In genomic region chr12:82627799-82628198, GRCh38 we compare ENCODE assay signal across 8 cellular contexts. TPM values are rescaled to one million over a fixed set of nuclear protein-coding genes. Genes with fewer than 3 reads are reported as not detected.
DNase-seq lines count a peak whose midpoint lies in the region; ATAC-seq, FAIRE-seq and TF ChIP-seq lines count a peak whose summit lies in the region.

No MANE protein-coding gene starts in this region.

- ATAC-seq in HG02885 (IDR thresholded peaks at IDR 0.05; ENCODE audit: poor library complexity, unreplicated experiment) (peak; percentile 57), RWPE2 (ENCODE audit: low read depth) (peak; percentile 66; the same call in 2 of the 3 replicates)
- ATAC-seq in natural killer cell treated with Interleukin-12 subunit alpha and Interleukin-12 subunit beta and Interleukin-15 and Interleukin-18, amount 100 ng/mL, for 72 hours, result no peak

- no peak overlapping the region for H3K27ac Mint-ChIP-seq in natural killer cell treated with Interleukin-12 subunit alpha and Interleukin-12 subunit beta and Interleukin-15 and Interleukin-18, amount 100 ng/mL, for 72 hours

- DNase-seq in GM13976 (ENCODE audit: low spot score), result peak; percentile 21
- no peak for DNase-seq in RWPE2 (ENCODE audit: low spot score)
- DNase-seq in natural killer cell treated with Interleukin-12 subunit alpha and Interleukin-12 subunit beta and Interleukin-15 and Interleukin-18, amount 100 ng/mL, for 72 hours (ENCODE audit: low spot score), result no peak
- no peak for DNase-seq in T-helper 9 cell
- no peak for DNase-seq in amniotic stem cell (lab: John Stamatoyannopoulos, UW)
- DNase-seq in stimulated activated CD4-positive, alpha-beta T cell treated with anti-CD3 and anti-CD28 coated beads, Interleukin-4, amount 100 ng/mL, for 24 hours, result no peak

- peak; percentile 49 for FAIRE-seq in islet of Langerhans (lab: Jason Lieb, UNC)

- H3K4me1 ChIP-seq in RWPE2 (ENCODE audit: insufficient read depth, poor library complexity, severe bottlenecking), result no peaks in the 10 kb centered on the region

- no peaks in the 10 kb centered on the region for H3K9me3 ChIP-seq in RWPE2 (ENCODE audit: severe bottlenecking)

- in situ Hi-C loops in GM13976 (cut with MboI; ENCODE audit: low sequenced_read_pairs, unreplicated experiment), result loop anchor here (10.0 to 25.0 kb wide), 2 partner anchors 103 to 240 kb away; no protein-coding TSS in a partner anchor

- peaks cover 20% of the 10 kb centered on the region for H3K9me3 Mint-ChIP-seq in natural killer cell treated with Interleukin-12 subunit alpha and Interleukin-12 subunit beta and Interleukin-15 and Interleukin-18, amount 100 ng/mL, for 72 hours

- no peaks in the 10 kb centered on the region for H3K4me1 Mint-ChIP-seq in natural killer cell treated with Interleukin-12 subunit alpha and Interleukin-12 subunit beta and Interleukin-15 and Interleukin-18, amount 100 ng/mL, for 72 hours (ENCODE audit: low read depth in 2 of 2)

- H3K36me3 Mint-ChIP-seq in natural killer cell treated with Interleukin-12 subunit alpha and Interleukin-12 subunit beta and Interleukin-15 and Interleukin-18, amount 100 ng/mL, for 72 hours, result peaks cover 4% of the 10 kb centered on the region

- no peak overlapping the region for H3K4me3 Mint-ChIP-seq in natural killer cell treated with Interleukin-12 subunit alpha and Interleukin-12 subunit beta and Interleukin-15 and Interleukin-18, amount 100 ng/mL, for 72 hours

- TF ChIP-seq CTCF in GM13976 (IDR thresholded peaks at IDR 0.05; ENCODE audit: borderline replicate concordance, control extremely low read depth, extremely low read depth, insufficient read depth, missing control alignments), result peak; percentile 28
- peak; percentile 68 for TF ChIP-seq CTCF in RWPE2 (IDR thresholded peaks at IDR 0.05; ENCODE audit: poor library complexity, severe bottlenecking)

- H3K27me3 ChIP-seq in RWPE2 (ENCODE audit: insufficient read depth, poor library complexity, severe bottlenecking), result no peaks in the 10 kb centered on the region

- H3K36me3 ChIP-seq in RWPE2 (ENCODE audit: low read depth), result no peaks in the 10 kb centered on the region

- no peaks in the 10 kb centered on the region for H3K27me3 Mint-ChIP-seq in natural killer cell treated with Interleukin-12 subunit alpha and Interleukin-12 subunit beta and Interleukin-15 and Interleukin-18, amount 100 ng/mL, for 72 hours

- no peak overlapping the region for H3K4me3 ChIP-seq in RWPE2 (ENCODE audit: severe bottlenecking)

- no peak overlapping the region for H3K27ac ChIP-seq in RWPE2 (ENCODE audit: poor library complexity, severe bottlenecking)

RNA-seq across cellular contexts. Expression of gene TMTC2, which starts 58.9 kb away (rescaled TPM):
- 1 to 10 TPM; 1.6 to 2.5 TPM for total RNA-seq in natural killer cell treated with Interleukin-12 subunit alpha and Interleukin-12 subunit beta and Interleukin-15 and Interleukin-18, amount 100 ng/mL, for 72 hours

Comparison
In these comparisons a context has a peak if more than half of its experiments do, and no peak if none do; other contexts are left out.
1. ATAC-seq: peak in HG02885 (single experiment) and RWPE2 (single experiment); none in natural killer cell treated with Interleukin-12 subunit alpha and Interleukin-12 subunit beta and Interleukin-15 and Interleukin-18, amount 100 ng/mL, for 72 hours (0 of 2).